10 cellular contexts compared by ENCODE assay signal in the genomic region with DNA sequence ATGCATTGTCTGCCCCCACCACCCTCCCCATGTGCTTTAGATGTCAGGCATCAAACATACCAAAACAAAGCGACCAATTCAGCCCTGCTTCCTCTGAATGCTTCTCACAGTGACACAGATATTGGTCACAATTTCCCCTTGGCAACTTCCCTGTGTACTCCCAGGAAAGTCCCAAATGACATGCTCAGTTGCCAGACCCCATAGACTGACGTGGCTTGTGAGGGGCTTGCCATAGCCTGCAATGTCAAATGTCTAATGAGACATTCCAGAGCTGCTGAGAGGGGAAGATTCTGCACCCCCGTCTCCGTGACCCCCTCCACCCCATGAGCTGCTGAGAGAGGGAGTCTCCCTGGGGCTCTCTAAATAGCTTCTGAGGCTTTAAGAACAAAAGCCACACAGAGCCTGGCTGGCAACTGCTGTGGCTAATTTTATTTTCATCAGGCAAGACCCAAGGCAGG. TPM values are rescaled to one million over a fixed set of nuclear protein-coding genes. Genes with fewer than 3 reads are reported as not detected.
A peak's percentile ranks its signal among the peaks of the same experiment; 100 is the strongest.
DNase-seq lines count a peak whose midpoint lies in the region; ATAC-seq and TF ChIP-seq lines count a peak whose summit lies in the region.
"Had no signal": no experiment of that assay in that cellular context is flagged by ENCODE, and none has a peak within 500 bp of the region (broad histone marks: within the 10 kb centered on the region; RNA-seq: fewer than 3 reads in every experiment).

No MANE protein-coding gene starts in this region.

- CTCF ChIA-PET in SK-N-SH (lab: Yijun Ruan, JAX): interaction anchor here (0.9 kb wide), 1 partner anchor 80 kb away, joined by 3 read pairs; no protein-coding TSS in a partner anchor
- CTCF ChIA-PET in CD8-positive, alpha-beta memory T cell (lab: Charles Lee): no interaction called here

- ATAC-seq in GM21786 (IDR thresholded peaks at IDR 0.05; ENCODE audit: unreplicated experiment) (peak; percentile 70), right cardiac atrium (peak; percentile 83 to 85), left colon (no peak)
- ATAC-seq: activated T-cell treated with anti-CD3 and anti-CD28 coated beads, Interleukin-2, amount 50 U/mL, for 4 hours had no signal

- H3K4me3 ChIP-seq in ACC112 (ENCODE audit: low read depth, low read length) (no peak overlapping the region), SK-N-SH (ENCODE audit: low read depth in 2 of 2, low read length in 1 of 2) (no peak overlapping the region), right cardiac atrium (ENCODE audit: low read length) (no peak overlapping the region)
- H3K4me3 ChIP-seq in CD8-positive, alpha-beta memory T cell (ENCODE audit: low read length): no peak overlapping the region
- H3K4me3 ChIP-seq: ovary had no signal

- H2AFZ ChIP-seq in ACC112 (ENCODE audit: low read length, unreplicated experiment) (peak overlapping the region; percentile 66), SK-N-SH (ENCODE audit: low read depth) (peak overlapping the region; percentile 26; the same call in 1 of the 2 replicates)

- peak overlapping the region; percentile 15; the same call in 1 of the 2 replicates for H3K9ac ChIP-seq in SK-N-SH

- H3F3A ChIP-seq in SK-N-SH (replicated peaks; ENCODE audit: insufficient read depth): no peaks in the 10 kb centered on the region

- H3K27me3 ChIP-seq in ACC112 (ENCODE audit: insufficient read depth, low read length): no peaks in the 10 kb centered on the region
- no peaks in the 10 kb centered on the region for H3K27me3 ChIP-seq in SK-N-SH (ENCODE audit: insufficient read depth)
- no peaks in the 10 kb centered on the region for H3K27me3 ChIP-seq in right cardiac atrium (ENCODE audit: control insufficient read depth, insufficient read depth)
- no peaks in the 10 kb centered on the region for H3K27me3 ChIP-seq in CD8-positive, alpha-beta memory T cell (ENCODE audit: insufficient read depth, low read length, poor library complexity, severe bottlenecking)
- H3K27me3 ChIP-seq: ovary had no signal

- no peak for TF ChIP-seq RAD21 in SK-N-SH (IDR thresholded peaks at IDR 0.05; ENCODE audit: low read length)

- H3K27ac ChIP-seq in ACC112 (ENCODE audit: low read depth, low read length) (peak overlapping the region; percentile 61), SK-N-SH (ENCODE audit: low read depth in 2 of 2, low read length in 1 of 2) (peak overlapping the region in 1 of 2 experiments; percentile 11; a peak in 1 of 4 replicates), right cardiac atrium (ENCODE audit: low read length) (peak overlapping the region; percentile 6)
- H3K27ac ChIP-seq in CD8-positive, alpha-beta memory T cell (ENCODE audit: low read depth, low read length): no peak overlapping the region
- H3K27ac ChIP-seq: ovary had no signal

- H3K27me3 Mint-ChIP-seq in CD8-positive, alpha-beta memory T cell: peaks cover 5% of the 10 kb centered on the region in 2 donors

- TF ChIP-seq EP300 in SK-N-SH (IDR thresholded peaks at IDR 0.05; ENCODE audit: borderline replicate concordance in 1 of 2, low read depth in 1 of 2, low read length in 1 of 2): no peak

- peaks cover 0 to 3% (median 0%) of the 10 kb centered on the region in 3 donors for H3K36me3 Mint-ChIP-seq in CD8-positive, alpha-beta memory T cell

- TF ChIP-seq CTCF in SK-N-SH (IDR thresholded peaks at IDR 0.05): no peak

- intact Hi-C loops in right cardiac atrium (cut with DNase I) (no loop called here), left colon (cut with DNase I, micrococcal nuclease) (no loop called here)

- H3K9me3 ChIP-seq in SK-N-SH: no peaks in the 10 kb centered on the region
- H3K9me3 ChIP-seq in right cardiac atrium (ENCODE audit: control insufficient read depth, low read length): no peaks in the 10 kb centered on the region
- no peaks in the 10 kb centered on the region for H3K9me3 ChIP-seq in CD8-positive, alpha-beta memory T cell (ENCODE audit: low read length)
- H3K9me3 ChIP-seq: ovary had no signal

- no peaks in the 10 kb centered on the region for H3K36me3 ChIP-seq in ACC112 (ENCODE audit: insufficient read depth, low read length)
- H3K36me3 ChIP-seq in SK-N-SH (replicated peaks in 1 of 2; ENCODE audit: control insufficient read depth in 1 of 2, insufficient read depth in 2 of 2, low read length in 1 of 2): no peaks in the 10 kb centered on the region
- H3K36me3 ChIP-seq in CD8-positive, alpha-beta memory T cell (ENCODE audit: insufficient read depth, low read length): no peaks in the 10 kb centered on the region
- H3K36me3 ChIP-seq: ovary had no signal

- POLR2A ChIA-PET in SK-N-SH (lab: Yijun Ruan, JAX): no interaction called here
- POLR2A ChIA-PET in CD8-positive, alpha-beta memory T cell (lab: Charles Lee): no interaction called here

- H3K27ac Mint-ChIP-seq in CD8-positive, alpha-beta memory T cell: no peak overlapping the region

- 17% methylated on average over 4 of the region's 4 CpGs for WGBS in SK-N-SH (ENCODE audit: low lambda C conversion rate)
- WGBS in right cardiac atrium: 17% methylated on average over 4 of the region's 4 CpGs

- H4K20me1 ChIP-seq in SK-N-SH (ENCODE audit: insufficient read depth): no peaks in the 10 kb centered on the region

- H3K4me1 ChIP-seq in ACC112 (ENCODE audit: control insufficient read depth, insufficient read depth, low read length, unreplicated experiment) (peaks cover 6% of the 10 kb centered on the region), SK-N-SH (ENCODE audit: control insufficient read depth in 1 of 2, insufficient read depth in 2 of 2, low read depth in 1 of 2, low read length in 1 of 2) (peaks cover 4 to 6% of the 10 kb centered on the region in 2 experiments; a peak in 2 of 4 replicates), right cardiac atrium (ENCODE audit: control insufficient read depth, insufficient read depth, low read length) (no peaks in the 10 kb centered on the region)
- H3K4me1 ChIP-seq in CD8-positive, alpha-beta memory T cell (ENCODE audit: insufficient read depth, low read length): no peaks in the 10 kb centered on the region

- DNase-seq in SK-N-SH: no peak
- peak; percentile 54 to 59 (median 57) for DNase-seq in right cardiac atrium
- no peak for DNase-seq in GM19240 (ENCODE audit: insufficient read length, low spot score)
- no peak for DNase-seq in NCI-H1436 (lab: John Stamatoyannopoulos, UW)
- no peak for DNase-seq in left colon
- no peak for DNase-seq in CD8-positive, alpha-beta memory T cell
- DNase-seq: activated T-cell treated with anti-CD3 and anti-CD28 coated beads, Interleukin-2, amount 50 U/mL, for 4 hours; ovary had no signal

- H3K9me2 ChIP-seq in SK-N-SH: no peaks in the 10 kb centered on the region

- H3K9me3 Mint-ChIP-seq in CD8-positive, alpha-beta memory T cell: peaks cover 0 to 11% (median 2%) of the 10 kb centered on the region in 5 donors

- H3K4me1 Mint-ChIP-seq in CD8-positive, alpha-beta memory T cell: no peaks in the 10 kb centered on the region

- peak overlapping the region; percentile 33; the same call in 1 of the 2 replicates for H3K4me2 ChIP-seq in SK-N-SH

- H3K79me2 ChIP-seq in ACC112 (ENCODE audit: control insufficient read depth, insufficient read depth, low read length, unreplicated experiment): no peaks in the 10 kb centered on the region
- no peaks in the 10 kb centered on the region for H3K79me2 ChIP-seq in SK-N-SH (ENCODE audit: insufficient read depth)

- no peak overlapping the region for H3K4me3 Mint-ChIP-seq in CD8-positive, alpha-beta memory T cell
- H3K4me3 Mint-ChIP-seq: activated T-cell treated with anti-CD3 and anti-CD28 coated beads, Interleukin-2, amount 50 U/mL, for 4 hours had no signal

TF ChIP-seq in SK-N-SH, 30 proteins besides CTCF, POLR2A, EP300 and RAD21 (continues in another document):
- TF ChIP-seq FOSL2 (IDR thresholded peaks at IDR 0.05; ENCODE audit: borderline replicate concordance, low read depth) (no peak), YY1 (IDR thresholded peaks at IDR 0.05; ENCODE audit: low read depth) (no peak), SIN3A (IDR thresholded peaks at IDR 0.05; ENCODE audit: borderline replicate concordance, low read depth, low read length) (no peak), TCF12 (IDR thresholded peaks at IDR 0.05) (no peak), FOXJ3 (CRISPR knock-in tag; IDR thresholded peaks at IDR 0.05) (no peak), GABPA (IDR thresholded peaks at IDR 0.05; ENCODE audit: low read depth) (no peak), ZBTB33 (IDR thresholded peaks at IDR 0.05; ENCODE audit: borderline replicate concordance, low read depth) (no peak), MXI1 (IDR thresholded peaks at IDR 0.05; ENCODE audit: low read depth, low read length) (no peak), MAX (IDR thresholded peaks at IDR 0.05; ENCODE audit: low read depth) (no peak)

RNA-seq across cellular contexts. Expression of gene RFTN2, which starts 47.3 kb away (rescaled TPM):
- polyA plus RNA-seq in SK-N-SH (2012; rRNA removed) (0.05 and 0.08 TPM in 2 replicates), right cardiac atrium (3.1 TPM)
- 0.06 and 0.10 TPM in 2 replicates for polyA plus RNA-seq in SK-N-SH (2012; cell fraction: cytosol; rRNA removed)
- 0.04 TPM in 1 of 2 replicates, not detected in the other for polyA plus RNA-seq in SK-N-SH (2012; cell fraction: nucleus; rRNA removed)
- total RNA-seq in right cardiac atrium (1 to 10 TPM; 3.0 to 9.8 (median 9.2) TPM), left colon (1 to 10 TPM; 1.9 to 3.0 TPM)
- under 1 TPM in 1 of 2 experiments, not detected in 1; 0.09 TPM for total RNA-seq in CD8-positive, alpha-beta memory T cell
- polyA plus RNA-seq in CD8-positive, alpha-beta memory T cell: 0.06 TPM
- total RNA-seq: activated T-cell treated with anti-CD3 and anti-CD28 coated beads, Interleukin-2, amount 50 U/mL, for 4 hours had no signal

Comparison
In these comparisons a context has a peak if more than half of its experiments do, and no peak if none do; other contexts are left out.
1. DNase-seq: peak in right cardiac atrium (3 of 3); none in SK-N-SH (single experiment), GM19240 (single experiment), NCI-H1436 (single experiment), left colon (0 of 2) and CD8-positive, alpha-beta memory T cell (0 of 5).